10 cellular contexts compared by ENCODE assay signal in genomic region chr2:197322729-197323720, GRCh38. TPM values are rescaled to one million over a fixed set of nuclear protein-coding genes. Genes with fewer than 3 reads are reported as not detected.
DNase-seq lines count a peak whose midpoint lies in the region; ATAC-seq and TF ChIP-seq lines count a peak whose summit lies in the region.
"Had no signal": no experiment of that assay in that cellular context is flagged by ENCODE, and none has a peak within 500 bp of the region (broad histone marks: within the 10 kb centered on the region; RNA-seq: fewer than 3 reads in every experiment).

No MANE protein-coding gene starts in this region.

- no peaks in the 10 kb centered on the region for H3K36me3 ChIP-seq in brain microvascular endothelial cell (replicated peaks)
- H3K36me3 ChIP-seq: ovary had no signal

- in situ Hi-C loops in brain microvascular endothelial cell (cut with HindIII; ENCODE audit: low pct_ligation_motif_present, low sequenced_read_pairs), result no loop called here

- H3K4me1 Mint-ChIP-seq in activated CD4-positive, alpha-beta T cell treated with anti-CD3 and anti-CD28 coated beads, Interleukin-2, amount 10 ng/mL, durations not matched to agents 24 days and 14 days, result peaks cover 53% of the 10 kb centered on the region
- peaks cover 33 to 53% of the 10 kb centered on the region in 2 donors for H3K4me1 Mint-ChIP-seq in stimulated activated naive B cell treated with anti-CD40 and anti-IgM and Interleukin-4, amounts not matched to agents 10 μg/mL and 1 μg/mL and 100 μg/mL, for 72 hours

- H3K9me3 Mint-ChIP-seq in activated CD4-positive, alpha-beta T cell treated with anti-CD3 and anti-CD28 coated beads, Interleukin-2, amount 10 ng/mL, durations not matched to agents 24 days and 14 days, result no peaks in the 10 kb centered on the region
- H3K9me3 Mint-ChIP-seq in stimulated activated naive B cell treated with anti-CD40 and anti-IgM and Interleukin-4, amounts not matched to agents 10 μg/mL and 1 μg/mL and 100 μg/mL, for 72 hours, result no peaks in the 10 kb centered on the region

- intact Hi-C loops in activated CD4-positive, alpha-beta T cell treated with anti-CD3 and anti-CD28 coated beads, Interleukin-2, amount 10 ng/mL, durations not matched to agents 24 days and 14 days (cut with micrococcal nuclease), result loop anchor here (1.0 kb wide), 1 partner anchor 12 kb away; no protein-coding TSS in a partner anchor

- ATAC-seq in HG02840 (IDR thresholded peaks at IDR 0.05; ENCODE audit: low FRiP score, unreplicated experiment), result peak; percentile 56
- ATAC-seq in stimulated activated naive B cell treated with anti-CD40 and anti-IgM and Interleukin-4, amounts not matched to agents 10 μg/mL and 1 μg/mL and 100 μg/mL, for 72 hours (replicated peaks), result no peak

- H3K4me3 ChIP-seq in brain microvascular endothelial cell (ENCODE audit: low read depth, low read length), result no peak overlapping the region
- H3K4me3 ChIP-seq: A549, ovary had no signal

- no peaks in the 10 kb centered on the region for H3K27me3 Mint-ChIP-seq in activated CD4-positive, alpha-beta T cell treated with anti-CD3 and anti-CD28 coated beads, Interleukin-2, amount 10 ng/mL, durations not matched to agents 24 days and 14 days
- H3K27me3 Mint-ChIP-seq in stimulated activated naive B cell treated with anti-CD40 and anti-IgM and Interleukin-4, amounts not matched to agents 10 μg/mL and 1 μg/mL and 100 μg/mL, for 72 hours, result peaks cover 0 to 3% of the 10 kb centered on the region in 2 donors

- H3K27ac Mint-ChIP-seq in activated CD4-positive, alpha-beta T cell treated with anti-CD3 and anti-CD28 coated beads, Interleukin-2, amount 10 ng/mL, durations not matched to agents 24 days and 14 days, result peak overlapping the region; percentile 96
- peak overlapping the region; percentile 82 for H3K27ac Mint-ChIP-seq in stimulated activated naive B cell treated with anti-CD40 and anti-IgM and Interleukin-4, amounts not matched to agents 10 μg/mL and 1 μg/mL and 100 μg/mL, for 72 hours

- DNase-seq in activated CD4-positive, alpha-beta T cell treated with anti-CD3 and anti-CD28 coated beads, Interleukin-2, amount 10 ng/mL, durations not matched to agents 24 days and 14 days, result peak; percentile 77
- DNase-seq in activated CD4-positive, alpha-beta T cell treated with anti-CD3 and anti-CD28 coated beads for 4 hours, result no peak
- DNase-seq in activated T-cell treated with anti-CD3 and anti-CD28 coated beads, Interleukin-2, amount 50 U/mL, for 48 hours, result peak; percentile 48 to 50
- no peak for DNase-seq in stimulated activated naive B cell treated with anti-CD40 and anti-IgM and Interleukin-4, amounts not matched to agents 10 μg/mL and 1 μg/mL and 100 μg/mL, for 72 hours
- DNase-seq in brain microvascular endothelial cell (no peak), NCI-H146 treated with DMSO at 0.1 percent for 48 hours (lab: John Stamatoyannopoulos, UW; ENCODE audit: unreplicated experiment) (no peak)
- DNase-seq in effector CD8-positive, alpha-beta T cell (lab: John Stamatoyannopoulos, UW), result no peak
- DNase-seq: ovary had no signal

- peak overlapping the region; percentile 82 for H3K4me3 Mint-ChIP-seq in activated CD4-positive, alpha-beta T cell treated with anti-CD3 and anti-CD28 coated beads, Interleukin-2, amount 10 ng/mL, durations not matched to agents 24 days and 14 days
- peak overlapping the region; percentile 22 to 38 for H3K4me3 Mint-ChIP-seq in stimulated activated naive B cell treated with anti-CD40 and anti-IgM and Interleukin-4, amounts not matched to agents 10 μg/mL and 1 μg/mL and 100 μg/mL, for 72 hours

- TF ChIP-seq CTCF in brain microvascular endothelial cell (IDR thresholded peaks at IDR 0.05; ENCODE audit: low read depth, low read length, missing control alignments), result no peak

- H3K27me3 ChIP-seq in brain microvascular endothelial cell (replicated peaks), result no peaks in the 10 kb centered on the region
- H3K27me3 ChIP-seq: ovary had no signal

- H3K27ac ChIP-seq in brain microvascular endothelial cell, result no peak overlapping the region
- H3K27ac ChIP-seq: A549, ovary had no signal

- peaks cover 5% of the 10 kb centered on the region for H3K36me3 Mint-ChIP-seq in activated CD4-positive, alpha-beta T cell treated with anti-CD3 and anti-CD28 coated beads, Interleukin-2, amount 10 ng/mL, durations not matched to agents 24 days and 14 days (ENCODE audit: low read depth)
- peaks cover 2 to 3% of the 10 kb centered on the region in 2 donors for H3K36me3 Mint-ChIP-seq in stimulated activated naive B cell treated with anti-CD40 and anti-IgM and Interleukin-4, amounts not matched to agents 10 μg/mL and 1 μg/mL and 100 μg/mL, for 72 hours

RNA-seq across cellular contexts. Expression of gene ANKRD44, which starts 12.4 kb away (rescaled TPM):
- total RNA-seq in activated CD4-positive, alpha-beta T cell treated with anti-CD3 and anti-CD28 coated beads, Interleukin-2, amount 10 ng/mL, durations not matched to agents 24 days and 14 days, result 130 and 147 TPM in 2 replicates

Comparison
In these comparisons a context has a peak if more than half of its experiments do, and no peak if none do; other contexts are left out.
1. DNase-seq: peak in activated CD4-positive, alpha-beta T cell treated with anti-CD3 and anti-CD28 coated beads, Interleukin-2, amount 10 ng/mL, durations not matched to agents 24 days and 14 days (single experiment) and activated T-cell treated with anti-CD3 and anti-CD28 coated beads, Interleukin-2, amount 50 U/mL, for 48 hours (2 of 2); none in activated CD4-positive, alpha-beta T cell treated with anti-CD3 and anti-CD28 coated beads for 4 hours (0 of 2), stimulated activated naive B cell treated with anti-CD40 and anti-IgM and Interleukin-4, amounts not matched to agents 10 μg/mL and 1 μg/mL and 100 μg/mL, for 72 hours (single experiment), brain microvascular endothelial cell (single experiment), effector CD8-positive, alpha-beta T cell (single experiment) and NCI-H146 treated with DMSO at 0.1 percent for 48 hours (single experiment).